Comparison of ENCODE assay signal across 18 cellular contexts in genomic region chr1:178098262-178098661, GRCh38. TPM values are rescaled to one million over a fixed set of nuclear protein-coding genes. Genes with fewer than 3 reads are reported as not detected.
A peak's percentile ranks its signal among the peaks of the same experiment; 100 is the strongest.
DNase-seq lines count a peak whose midpoint lies in the region; TF ChIP-seq lines count a peak whose summit lies in the region.
"Had no signal": no experiment of that assay in that cellular context is flagged by ENCODE, and none has a peak within 500 bp of the region (broad histone marks: within the 10 kb centered on the region; RNA-seq: fewer than 3 reads in every experiment).

No MANE protein-coding gene starts in this region.

- TF ChIP-seq CTCF in fibroblast of the aortic adventitia (IDR thresholded peaks at IDR 0.05; ENCODE audit: insufficient read depth, low read length) (no peak), tibial artery (IDR thresholded peaks at IDR 0.05) (no peak), neural progenitor cell (IDR thresholded peaks at IDR 0.05) (no peak)

- H3K27ac ChIP-seq in tibial artery (peak overlapping the region; percentile 90 to 92), neural progenitor cell (no peak overlapping the region)

- H3K36me3 ChIP-seq in adipocyte (ENCODE audit: control insufficient read depth, insufficient read depth, low read length, severe bottlenecking) (no peaks in the 10 kb centered on the region), tibial artery (no peaks in the 10 kb centered on the region), neural progenitor cell (no peaks in the 10 kb centered on the region)

- H3K9ac ChIP-seq in adipocyte (ENCODE audit: low read length) (no peak overlapping the region), neural progenitor cell (no peak overlapping the region)

- peak; percentile 13 for DNase-seq in NCI-H2107 treated with DMSO at 0.1 percent for 48 hours (lab: John Stamatoyannopoulos, UW; ENCODE audit: unreplicated experiment)
- no peak for DNase-seq in NCI-H2107 (lab: John Stamatoyannopoulos, UW)
- peak; percentile 68 for DNase-seq in adipocyte (ENCODE audit: low read depth)
- DNase-seq in fibroblast of the aortic adventitia (ENCODE audit: low read depth): peak; percentile 33
- no peak for DNase-seq in tibial artery
- no peak for DNase-seq in neural progenitor cell (ENCODE audit: low spot score)
- DNase-seq in GM19238 (ENCODE audit: insufficient read length, low spot score): no peak
- DNase-seq in amniotic stem cell (lab: John Stamatoyannopoulos, UW): no peak
- DNase-seq: activated naive CD8-positive, alpha-beta T cell treated with anti-CD3 and anti-CD28 coated beads, Interleukin-2, amount 10 ng/mL, durations not matched to agents 7 days and 5 days; activated T-cell treated with anti-CD3 and anti-CD28 coated beads for 4 hours; CD8-positive, alpha-beta T cell; mucosa of descending colon; NCI-H1105; NCI-H446 treated with DMSO at 0.1 percent for 48 hours; PC-3; stimulated activated CD4-positive, alpha-beta T cell treated with anti-CD3 and anti-CD28 coated beads, Interleukin-4, amount 100 ng/mL, for 4 hours; T-cell had no signal

- no peaks in the 10 kb centered on the region for H3K36me3 Mint-ChIP-seq in neural progenitor cell
- H3K36me3 Mint-ChIP-seq: activated naive CD8-positive, alpha-beta T cell treated with anti-CD3 and anti-CD28 coated beads, Interleukin-2, amount 10 ng/mL, durations not matched to agents 7 days and 5 days; CD8-positive, alpha-beta T cell; stimulated activated memory B cell treated with anti-CD40 and anti-IgM and Interleukin-4, amounts not matched to agents 10 μg/mL and 1 μg/mL and 100 μg/mL, for 72 hours; T-cell had no signal

- H4K20me1 ChIP-seq in neural progenitor cell (ENCODE audit: low read depth): peaks cover 23% of the 10 kb centered on the region

- no peak overlapping the region for H2AFZ ChIP-seq in neural progenitor cell (replicated peaks)

- H3K4me2 ChIP-seq in neural progenitor cell: no peak overlapping the region

- intact Hi-C loops in tibial artery (cut with DNase I; ENCODE audit: low total_unique reads): no loop called here

- H3K4me3 Mint-ChIP-seq in neural progenitor cell: no peak overlapping the region
- H3K4me3 Mint-ChIP-seq: activated naive CD8-positive, alpha-beta T cell treated with anti-CD3 and anti-CD28 coated beads, Interleukin-2, amount 10 ng/mL, durations not matched to agents 7 days and 5 days; CD8-positive, alpha-beta T cell; stimulated activated memory B cell treated with anti-CD40 and anti-IgM and Interleukin-4, amounts not matched to agents 10 μg/mL and 1 μg/mL and 100 μg/mL, for 72 hours; T-cell had no signal

- H3K9me3 Mint-ChIP-seq in neural progenitor cell: no peaks in the 10 kb centered on the region
- H3K9me3 Mint-ChIP-seq: stimulated activated memory B cell treated with anti-CD40 and anti-IgM and Interleukin-4, amounts not matched to agents 10 μg/mL and 1 μg/mL and 100 μg/mL, for 72 hours had no signal

- H3K4me3 ChIP-seq in adipocyte (ENCODE audit: low read length) (peak overlapping the region; percentile 9), fibroblast of the aortic adventitia (ENCODE audit: low read depth, low read length) (no peak overlapping the region), tibial artery (peak overlapping the region; percentile 35 to 45), neural progenitor cell (no peak overlapping the region)
- H3K4me3 ChIP-seq: mucosa of descending colon had no signal

- H3K27ac Mint-ChIP-seq in neural progenitor cell: no peak overlapping the region
- H3K27ac Mint-ChIP-seq: activated naive CD8-positive, alpha-beta T cell treated with anti-CD3 and anti-CD28 coated beads, Interleukin-2, amount 10 ng/mL, durations not matched to agents 7 days and 5 days; CD8-positive, alpha-beta T cell; stimulated activated memory B cell treated with anti-CD40 and anti-IgM and Interleukin-4, amounts not matched to agents 10 μg/mL and 1 μg/mL and 100 μg/mL, for 72 hours; T-cell had no signal

- H3K4me1 ChIP-seq in adipocyte (ENCODE audit: control insufficient read depth, insufficient read depth, low read length) (peaks cover 38% of the 10 kb centered on the region), tibial artery (peaks cover 0 to 71% (median 25%) of the 10 kb centered on the region in 4 donors), neural progenitor cell (peaks cover 21% of the 10 kb centered on the region)

- H3K27me3 ChIP-seq in adipocyte (replicated peaks; ENCODE audit: control insufficient read depth, insufficient read depth, low read length) (no peaks in the 10 kb centered on the region), tibial artery (no peaks in the 10 kb centered on the region), neural progenitor cell (no peaks in the 10 kb centered on the region)

- peaks cover 32% of the 10 kb centered on the region for H3K4me1 Mint-ChIP-seq in neural progenitor cell

- H3K9me3 ChIP-seq in adipocyte (ENCODE audit: control insufficient read depth, low read length) (no peaks in the 10 kb centered on the region), tibial artery (no peaks in the 10 kb centered on the region), neural progenitor cell (ENCODE audit: low read depth) (no peaks in the 10 kb centered on the region)
- H3K9me3 ChIP-seq: mucosa of descending colon had no signal

- peaks cover 84% of the 10 kb centered on the region for H3K79me2 ChIP-seq in neural progenitor cell (ENCODE audit: low read depth)

- no peaks in the 10 kb centered on the region for H3K27me3 Mint-ChIP-seq in neural progenitor cell (ENCODE audit: insufficient read depth, low read depth)

- H3F3A ChIP-seq in neural progenitor cell (ENCODE audit: low read depth): peaks cover 20% of the 10 kb centered on the region

RNA-seq across cellular contexts. Expression of gene RASAL2, which starts 4.4 kb away (rescaled TPM):
- total RNA-seq in fibroblast of the aortic adventitia (ENCODE audit: low replicate concordance) (30.5 and 32.6 TPM in 2 replicates), neural progenitor cell (ENCODE audit: low replicate concordance) (14.0 and 18.3 TPM in 2 replicates)
- total RNA-seq: CD8-positive, alpha-beta T cell had no signal

Comparison
In these comparisons a context has a peak if more than half of its experiments do, and no peak if none do; other contexts are left out.
1. DNase-seq: peak in NCI-H2107 treated with DMSO at 0.1 percent for 48 hours (single experiment), adipocyte (single experiment) and fibroblast of the aortic adventitia (single experiment); none in NCI-H2107 (single experiment), tibial artery (0 of 2), neural progenitor cell (single experiment), GM19238 (single experiment) and amniotic stem cell (single experiment).
2. H3K4me3 ChIP-seq: peak in adipocyte (single experiment) and tibial artery (2 of 2); none in fibroblast of the aortic adventitia (single experiment) and neural progenitor cell (single experiment).